Comparison of ENCODE assay signal across 18 cellular contexts in the genomic region with DNA sequence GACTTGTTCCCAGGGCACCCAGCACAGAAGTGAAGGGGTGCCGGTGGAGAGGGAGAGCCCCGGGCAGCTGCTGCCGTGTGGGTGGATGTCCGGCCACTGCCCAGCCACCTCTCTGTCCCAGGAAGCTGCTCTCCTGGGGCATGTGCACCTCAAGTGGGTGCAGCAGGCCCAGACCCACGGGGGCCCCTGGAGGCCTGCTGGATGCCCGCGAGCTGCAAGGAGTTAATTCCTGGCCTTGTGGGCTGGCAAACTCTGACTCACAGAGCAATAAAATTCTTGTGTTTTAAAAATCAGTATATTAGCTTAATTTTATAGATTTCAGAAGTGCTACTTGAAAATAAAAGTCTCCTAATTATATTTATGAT. TPM values are rescaled to one million over a fixed set of nuclear protein-coding genes. Genes with fewer than 3 reads are reported as not detected.
A peak's percentile ranks its signal among the peaks of the same experiment; 100 is the strongest.
DNase-seq lines count a peak whose midpoint lies in the region; TF ChIP-seq lines count a peak whose summit lies in the region.
"Had no signal": no experiment of that assay in that cellular context is flagged by ENCODE, and none has a peak within 500 bp of the region (broad histone marks: within the 10 kb centered on the region; RNA-seq: fewer than 3 reads in every experiment).

No MANE protein-coding gene starts in this region.

- H3K4me2 ChIP-seq in neuronal stem cell (ENCODE audit: insufficient read depth, low read length, poor library complexity, severe bottlenecking) (no peak overlapping the region), MM.1S (ENCODE audit: low read depth, low read length) (no peak overlapping the region)

- no CpG with 5 or more reads among the region's 7 CpGs for WGBS in neuronal stem cell (ENCODE audit: extremely low coverage in 2 of 2, insufficient read length in 2 of 2, insufficient replicate concordance in 1 of 2), 2 donors

- no peak overlapping the region for H3K4ac ChIP-seq in neuronal stem cell (ENCODE audit: low read length)

- H3K9me2 ChIP-seq in MM.1S (replicated peaks; ENCODE audit: insufficient read depth, low read length) = no peaks in the 10 kb centered on the region

- H3K27ac ChIP-seq in neuronal stem cell (replicated peaks; ENCODE audit: low read length) = no peak overlapping the region
- no peak overlapping the region for H3K27ac ChIP-seq in MM.1S (ENCODE audit: low read length)
- H3K27ac ChIP-seq: 22Rv1, C4-2B had no signal

- no peak overlapping the region for H3K23ac ChIP-seq in neuronal stem cell (ENCODE audit: low read depth, low read length, poor library complexity)

- no peak overlapping the region for H4K8ac ChIP-seq in neuronal stem cell (ENCODE audit: low read depth, low read length)

- no peak overlapping the region for H4K91ac ChIP-seq in neuronal stem cell (ENCODE audit: low read depth, low read length, poor library complexity)

- H3K4me1 ChIP-seq in neuronal stem cell (ENCODE audit: control insufficient read depth in 2 of 2, insufficient read depth in 1 of 2, low read depth in 1 of 2, low read length in 2 of 2) (peaks cover 0 to 11% of the 10 kb centered on the region in 2 donors), MM.1S (ENCODE audit: low read length) (no peaks in the 10 kb centered on the region)

- H3K9ac ChIP-seq in neuronal stem cell (ENCODE audit: low read depth, low read length, poor library complexity) (no peak overlapping the region), MM.1S (ENCODE audit: low read length) (no peak overlapping the region)

- peak overlapping the region; percentile 92 for H2AK5ac ChIP-seq in neuronal stem cell (ENCODE audit: low read depth, low read length)

- H3K14ac ChIP-seq in neuronal stem cell (ENCODE audit: low read length) = no peak overlapping the region

- H2AFZ ChIP-seq in neuronal stem cell (ENCODE audit: low read length) (no peak overlapping the region), MM.1S (ENCODE audit: low read length) (no peak overlapping the region)

- H2BK5ac ChIP-seq in neuronal stem cell (ENCODE audit: low read length) = no peak overlapping the region

- H3K79me2 ChIP-seq in MM.1S (ENCODE audit: low read length) = no peaks in the 10 kb centered on the region

- H4K20me1 ChIP-seq in MM.1S (ENCODE audit: insufficient read depth, low read length) = no peaks in the 10 kb centered on the region

- H2BK15ac ChIP-seq in neuronal stem cell (ENCODE audit: low read length) = no peak overlapping the region

- H3K18ac ChIP-seq in neuronal stem cell (ENCODE audit: low read length) = no peak overlapping the region

- peak overlapping the region; percentile 72 for H2BK120ac ChIP-seq in neuronal stem cell (ENCODE audit: low read depth, low read length)

- peak overlapping the region; percentile 90 for H2BK12ac ChIP-seq in neuronal stem cell (ENCODE audit: low read length)

- H3K27me3 ChIP-seq in neuronal stem cell (ENCODE audit: control insufficient read depth in 3 of 3, insufficient read depth in 3 of 3, low read depth in 1 of 3, low read length in 3 of 3) = peaks cover 0 to 24% (median 0%) of the 10 kb centered on the region in 3 experiments
- H3K27me3 ChIP-seq in MG63 = no peaks in the 10 kb centered on the region
- H3K27me3 ChIP-seq in MM.1S (replicated peaks; ENCODE audit: insufficient read depth, low read length) = no peaks in the 10 kb centered on the region
- H3K27me3 ChIP-seq: Peyer's patch had no signal

- H3K79me1 ChIP-seq in neuronal stem cell (ENCODE audit: low read depth, low read length) = no peaks in the 10 kb centered on the region

- no peak for TF ChIP-seq CTCF in MM.1S (IDR thresholded peaks at IDR 0.05; ENCODE audit: low read length)

- no peak overlapping the region for H3K4me3 ChIP-seq in neuronal stem cell (ENCODE audit: low read length in 2 of 2)
- H3K4me3 ChIP-seq in MG63 = no peak overlapping the region
- no peak overlapping the region for H3K4me3 ChIP-seq in MM.1S (ENCODE audit: low read length)
- H3K4me3 ChIP-seq: GM12878, K562, Peyer's patch had no signal

- H3K9me3 ChIP-seq in neuronal stem cell (replicated peaks in 1 of 2; ENCODE audit: control insufficient read depth in 2 of 2, insufficient read depth in 1 of 2, low read depth in 1 of 2, low read length in 2 of 2) (no peaks in the 10 kb centered on the region), MG63 (no peaks in the 10 kb centered on the region), MM.1S (replicated peaks; ENCODE audit: insufficient read depth, low read length) (no peaks in the 10 kb centered on the region)
- H3K9me3 ChIP-seq: Peyer's patch had no signal

- peak; percentile 48 for DNase-seq in A172 (ENCODE audit: low spot score)
- DNase-seq in HK-2 (ENCODE audit: unreplicated experiment) = peak; percentile 28
- peak; percentile 25 for DNase-seq in amniotic epithelial cell (ENCODE audit: low read depth)
- DNase-seq in neuronal stem cell (ENCODE audit: low spot score) = no peak
- no peak for DNase-seq in amygdala (lab: John Stamatoyannopoulos, UW)
- DNase-seq in stimulated activated CD4-positive, alpha-beta T cell treated with anti-CD3 and anti-CD28 coated beads, Interleukin-2, amount 100 ng/mL, for 24 hours = no peak
- DNase-seq in MG63 = no peak
- no peak for DNase-seq in MM.1S
- DNase-seq: COR-L47, NCI-H1105 treated with DMSO at 0.1 percent for 48 hours, NCI-H187, NCI-H446, SHP77 treated with DMSO at 0.1 percent for 48 hours had no signal

- no peaks in the 10 kb centered on the region for H3F3A ChIP-seq in MM.1S (ENCODE audit: insufficient read depth, low read length)

- no peaks in the 10 kb centered on the region for H3K36me3 ChIP-seq in neuronal stem cell (replicated peaks in 1 of 2; ENCODE audit: control insufficient read depth in 2 of 2, insufficient read depth in 2 of 2, low read length in 2 of 2)
- no peaks in the 10 kb centered on the region for H3K36me3 ChIP-seq in MG63
- no peaks in the 10 kb centered on the region for H3K36me3 ChIP-seq in MM.1S (replicated peaks; ENCODE audit: insufficient read depth, low read length)
- H3K36me3 ChIP-seq: Peyer's patch had no signal

RNA-seq across cellular contexts. Expression of gene KCNQ1OT1, which starts 37.4 kb away (rescaled TPM):
- 0.81 and 1.1 TPM in 2 replicates for total RNA-seq in A172 (2014; rRNA removed; shearing (Covaris generic))
- polyA plus RNA-seq in neuronal stem cell (2013, experiment 1 of 2) = 0.08 TPM
- 0.11 TPM for polyA plus RNA-seq in neuronal stem cell (2013, experiment 2 of 2)
- total RNA-seq in MG63 (2014; rRNA removed; shearing (Covaris generic); ENCODE audit: low replicate concordance) = 0.16 and 0.25 TPM in 2 replicates

Comparison
In these comparisons a context has a peak if more than half of its experiments do, and no peak if none do; other contexts are left out.
1. DNase-seq: peak in A172 (single experiment), HK-2 (single experiment) and amniotic epithelial cell (single experiment); none in neuronal stem cell (single experiment), amygdala (0 of 56), stimulated activated CD4-positive, alpha-beta T cell treated with anti-CD3 and anti-CD28 coated beads, Interleukin-2, amount 100 ng/mL, for 24 hours (0 of 2), MG63 (single experiment) and MM.1S (single experiment).